Comparison of ENCODE assay signal across 8 cellular contexts in genomic region chr20:3744806-3745685, GRCh38. TPM values are rescaled to one million over a fixed set of nuclear protein-coding genes. Genes with fewer than 3 reads are reported as not detected.
DNase-seq lines count a peak whose midpoint lies in the region; ATAC-seq and TF ChIP-seq lines count a peak whose summit lies in the region.

No MANE protein-coding gene starts in this region.

- H3K4me1 ChIP-seq in hepatocyte (ENCODE audit: insufficient read depth), result peaks cover 7% of the 10 kb centered on the region

- H3K4me3 ChIP-seq in hepatocyte, result no peak overlapping the region

- no peaks in the 10 kb centered on the region for H3K9me3 ChIP-seq in hepatocyte (ENCODE audit: low read depth)

- H3K79me2 ChIP-seq in hepatocyte, result no peaks in the 10 kb centered on the region

- POLR2A ChIA-PET in RWPE1 (lab: Yijun Ruan, JAX; ENCODE audit: low non-redundant PET), result no interaction called here

- H3K4me2 ChIP-seq in hepatocyte, result peak overlapping the region; percentile 49

- CTCF ChIA-PET in RWPE1 (lab: Yijun Ruan, JAX), result interaction anchor here (0.6 to 1.8 kb wide), 3 partner anchors 10 to 77 kb away, joined by 3 to 9 read pairs (median 3); no protein-coding TSS in a partner anchor

- H3K27ac ChIP-seq in RWPE1 (peak overlapping the region; percentile 34), hepatocyte (no peak overlapping the region)

- DNase-seq in NCI-H2081 (lab: John Stamatoyannopoulos, UW) (peak; percentile 23 to 49), NCI-H2081 treated with DMSO at 0.1 percent for 48 hours (lab: John Stamatoyannopoulos, UW) (no peak), RWPE1 (ENCODE audit: low spot score) (peak; percentile 95), hepatocyte (ENCODE audit: low spot score) (peak; percentile 85), cerebellar cortex (ENCODE audit: low spot score) (no peak)
- DNase-seq in activated naive CD4-positive, alpha-beta T cell (lab: John Stamatoyannopoulos, UW), result peak; percentile 28 to 55 (median 32)
- DNase-seq in stimulated activated CD4-positive, alpha-beta T cell treated with anti-CD3 and anti-CD28 coated beads, Interleukin-2, amount 100 ng/mL, for 4 hours (ENCODE audit: low read depth), result peak; percentile 71

- no peaks in the 10 kb centered on the region for H4K20me1 ChIP-seq in hepatocyte (ENCODE audit: insufficient read depth, poor library complexity, severe bottlenecking)

- ATAC-seq in GM21825 (IDR thresholded peaks at IDR 0.05; ENCODE audit: unreplicated experiment), result no peak

- H3K36me3 ChIP-seq in hepatocyte (replicated peaks; ENCODE audit: insufficient read depth, low read depth), result no peaks in the 10 kb centered on the region

- TF ChIP-seq CTCF in RWPE1 (conservative IDR thresholded peaks at IDR 0.05; ENCODE audit: low read depth), result no peak
- TF ChIP-seq CTCF in hepatocyte (IDR thresholded peaks at IDR 0.05; ENCODE audit: poor library complexity), result no peak

- H2AFZ ChIP-seq in hepatocyte, result peak overlapping the region; percentile 21

- H3K27me3 ChIP-seq in hepatocyte, result peaks cover 54% of the 10 kb centered on the region

- no peaks in the 10 kb centered on the region for H3K9me2 ChIP-seq in hepatocyte (replicated peaks; ENCODE audit: insufficient read depth)

- WGBS in hepatocyte (ENCODE audit: low lambda C conversion rate, missing lambda C conversion rate), result 26% methylated on average over 27 of the region's 45 CpGs

RNA-seq across cellular contexts. Expression of gene HSPA12B, which starts 12.6 kb away (rescaled TPM):
- total RNA-seq in hepatocyte, result 3.4 and 3.7 TPM in 2 replicates
- 2.5 and 2.9 TPM in 2 replicates for polyA plus RNA-seq in hepatocyte

RNA-seq across cellular contexts. Expression of gene ADISSP, which starts 22.5 kb away (rescaled TPM):
- total RNA-seq in hepatocyte, result 9.6 and 11.7 TPM in 2 replicates
- polyA plus RNA-seq in hepatocyte, result 31.7 and 36.0 TPM in 2 replicates

RNA-seq across cellular contexts. Expression of gene SIGLEC1, which starts 32.6 kb away (rescaled TPM):
- 0.16 and 0.23 TPM in 2 replicates for total RNA-seq in hepatocyte
- polyA plus RNA-seq in hepatocyte, result 0.11 and 0.62 TPM in 2 replicates

RNA-seq across cellular contexts. Expression of gene SPEF1, which starts 36.2 kb away (rescaled TPM):
- 0.63 TPM in 1 of 2 replicates, not detected in the other for total RNA-seq in hepatocyte
- 0.51 TPM in 1 of 2 replicates, not detected in the other for polyA plus RNA-seq in hepatocyte

RNA-seq across cellular contexts. Expression of gene CENPB, which starts 41.5 kb away (rescaled TPM):
- total RNA-seq in hepatocyte, result 40.9 and 46.7 TPM in 2 replicates
- polyA plus RNA-seq in hepatocyte, result 17.6 and 21.2 TPM in 2 replicates

Comparison
In these comparisons a context has a peak if more than half of its experiments do, and no peak if none do; other contexts are left out.
1. DNase-seq: peak in NCI-H2081 (2 of 2), RWPE1 (single experiment), activated naive CD4-positive, alpha-beta T cell (4 of 4), hepatocyte (single experiment) and stimulated activated CD4-positive, alpha-beta T cell treated with anti-CD3 and anti-CD28 coated beads, Interleukin-2, amount 100 ng/mL, for 4 hours (single experiment); none in NCI-H2081 treated with DMSO at 0.1 percent for 48 hours (single experiment) and cerebellar cortex (single experiment).